Comparison of ENCODE assay signal across 21 cellular contexts in genomic region chr11:34235591-34236071, GRCh38.
DNase-seq lines count a peak whose midpoint lies in the region; FAIRE-seq and TF ChIP-seq lines count a peak whose summit lies in the region.
"Had no signal": no experiment of that assay in that cellular context is flagged by ENCODE, and none has a peak within 500 bp of the region (broad histone marks: within the 10 kb centered on the region; RNA-seq: fewer than 3 reads in every experiment).

No MANE protein-coding gene starts in this region.

- H3K27me3 Mint-ChIP-seq in activated T-cell treated with anti-CD3 and anti-CD28 coated beads, Interleukin-2, amount 50 U/mL, for 24 hours, result peaks cover 3% of the 10 kb centered on the region
- H3K27me3 Mint-ChIP-seq in astrocyte (ENCODE audit: low read depth, unreplicated experiment), result no peaks in the 10 kb centered on the region
- H3K27me3 Mint-ChIP-seq in neural progenitor cell (ENCODE audit: insufficient read depth, low read depth), result peaks cover 7% of the 10 kb centered on the region

- no peak for FAIRE-seq in astrocyte (lab: Jason Lieb, UNC)
- FAIRE-seq: colon, endothelial cell of umbilical vein, HTR-8/SVneo had no signal

- peaks cover 19% of the 10 kb centered on the region for H3F3A ChIP-seq in neural progenitor cell (ENCODE audit: low read depth)

- no peak for DNase-seq in activated T-cell treated with anti-CD3 and anti-CD28 coated beads, Interleukin-2, amount 50 U/mL, for 24 hours
- DNase-seq in activated T-cell treated with anti-CD3 and anti-CD28 coated beads, Interleukin-2, amount 50 U/mL, for 1 hour, result no peak
- DNase-seq in astrocyte (ENCODE audit: low read depth) (no peak), neural progenitor cell (ENCODE audit: low spot score) (peak; percentile 68), H7 (no peak), GM03348 (ENCODE audit: low spot score) (no peak), germinal center (ENCODE audit: low spot score) (no peak)
- DNase-seq: activated CD4-positive, alpha-beta T cell treated with anti-CD3 and anti-CD28 coated beads for 4 hours; CD8-positive, alpha-beta memory T cell; foreskin keratinocyte; HFFc6; left lung; NCI-H1436 treated with DMSO at 0.1 percent for 48 hours; NCI-H345; SIG-M5; stimulated activated CD4-positive, alpha-beta T cell treated with anti-CD3 and anti-CD28 coated beads, Interleukin-2, amount 100 ng/mL, for 24 hours; substantia nigra had no signal

- no peaks in the 10 kb centered on the region for H3K27me3 ChIP-seq in HUES6 (ENCODE audit: control insufficient read depth, insufficient read depth, low read length)
- H3K27me3 ChIP-seq in astrocyte (ENCODE audit: insufficient read depth, low read length), result no peaks in the 10 kb centered on the region
- H3K27me3 ChIP-seq in neural progenitor cell, result no peaks in the 10 kb centered on the region
- H3K27me3 ChIP-seq in H7 (ENCODE audit: control insufficient read depth, insufficient read depth, low read length), result no peaks in the 10 kb centered on the region
- H3K27me3 ChIP-seq: foreskin keratinocyte, left lung had no signal

- no peaks in the 10 kb centered on the region for H3K36me3 ChIP-seq in HUES6 (ENCODE audit: control insufficient read depth, insufficient read depth, low read length)
- H3K36me3 ChIP-seq in astrocyte (ENCODE audit: insufficient read depth, low read length), result no peaks in the 10 kb centered on the region
- no peaks in the 10 kb centered on the region for H3K36me3 ChIP-seq in neural progenitor cell
- H3K36me3 ChIP-seq in H7 (replicated peaks; ENCODE audit: control insufficient read depth, insufficient read depth, low read length), result no peaks in the 10 kb centered on the region
- H3K36me3 ChIP-seq: left lung had no signal

- H3K4me2 ChIP-seq in astrocyte (ENCODE audit: low read length) (no peak overlapping the region), neural progenitor cell (peak overlapping the region; percentile 14)

- H3K9ac ChIP-seq in HUES6 (ENCODE audit: low read length), result no peak overlapping the region
- no peak overlapping the region for H3K9ac ChIP-seq in astrocyte (ENCODE audit: low read length)
- H3K9ac ChIP-seq in neural progenitor cell, result no peak overlapping the region

- H3K27ac ChIP-seq in HUES6 (ENCODE audit: low read depth, low read length), result peak overlapping the region; percentile 52; the same call in 1 of the 2 replicates
- no peak overlapping the region for H3K27ac ChIP-seq in astrocyte (ENCODE audit: low read depth, low read length)
- H3K27ac ChIP-seq in neural progenitor cell, result no peak overlapping the region
- H3K27ac ChIP-seq: foreskin keratinocyte, left lung had no signal

- peak overlapping the region; percentile 89 for H3K27ac Mint-ChIP-seq in activated T-cell treated with anti-CD3 and anti-CD28 coated beads, Interleukin-2, amount 50 U/mL, for 24 hours
- H3K27ac Mint-ChIP-seq in astrocyte (ENCODE audit: unreplicated experiment) (peak overlapping the region; percentile 54), neural progenitor cell (peak overlapping the region; percentile 4)
- H3K27ac Mint-ChIP-seq: HFFc6 had no signal

- H3K4me3 Mint-ChIP-seq in activated T-cell treated with anti-CD3 and anti-CD28 coated beads, Interleukin-2, amount 50 U/mL, for 24 hours, result no peak overlapping the region
- H3K4me3 Mint-ChIP-seq in astrocyte (ENCODE audit: unreplicated experiment), result peak overlapping the region; percentile 18
- no peak overlapping the region for H3K4me3 Mint-ChIP-seq in neural progenitor cell
- H3K4me3 Mint-ChIP-seq: HFFc6 had no signal

- H4K20me1 ChIP-seq in astrocyte (ENCODE audit: insufficient read depth, low read length) (peaks cover 4% of the 10 kb centered on the region), neural progenitor cell (ENCODE audit: low read depth) (peaks cover 22% of the 10 kb centered on the region)

- no peaks in the 10 kb centered on the region for H3K36me3 Mint-ChIP-seq in activated T-cell treated with anti-CD3 and anti-CD28 coated beads, Interleukin-2, amount 50 U/mL, for 24 hours (ENCODE audit: low read depth)
- peaks cover 2% of the 10 kb centered on the region for H3K36me3 Mint-ChIP-seq in astrocyte (ENCODE audit: low read depth, unreplicated experiment)
- no peaks in the 10 kb centered on the region for H3K36me3 Mint-ChIP-seq in neural progenitor cell
- H3K36me3 Mint-ChIP-seq: CD8-positive, alpha-beta memory T cell had no signal

- H3K4me1 Mint-ChIP-seq in activated T-cell treated with anti-CD3 and anti-CD28 coated beads, Interleukin-2, amount 50 U/mL, for 24 hours (ENCODE audit: low read depth), result peaks cover 75% of the 10 kb centered on the region
- H3K4me1 Mint-ChIP-seq in astrocyte (ENCODE audit: low read depth, unreplicated experiment) (peaks cover 46% of the 10 kb centered on the region), neural progenitor cell (peaks cover 31% of the 10 kb centered on the region)

- H3K4me1 ChIP-seq in HUES6 (ENCODE audit: control insufficient read depth, insufficient read depth, low read length) (peaks cover 36% of the 10 kb centered on the region), astrocyte (ENCODE audit: insufficient read depth, low read length) (peaks cover 10% of the 10 kb centered on the region), neural progenitor cell (peaks cover 25% of the 10 kb centered on the region)

- TF ChIP-seq CTCF in astrocyte (IDR thresholded peaks at IDR 0.05; ENCODE audit: insufficient read depth, low read depth, low read length) (no peak), neural progenitor cell (IDR thresholded peaks at IDR 0.05) (no peak)

- no peak overlapping the region for H3K4me3 ChIP-seq in HUES6 (ENCODE audit: low read depth, low read length)
- H3K4me3 ChIP-seq in astrocyte (ENCODE audit: insufficient read depth, low read depth, low read length), result no peak overlapping the region
- no peak overlapping the region for H3K4me3 ChIP-seq in neural progenitor cell
- H3K4me3 ChIP-seq in H7 (ENCODE audit: insufficient read depth, low read depth, low read length), result no peak overlapping the region
- H3K4me3 ChIP-seq: left lung had no signal

- no peaks in the 10 kb centered on the region for H3K9me3 Mint-ChIP-seq in activated T-cell treated with anti-CD3 and anti-CD28 coated beads, Interleukin-2, amount 50 U/mL, for 24 hours
- H3K9me3 Mint-ChIP-seq in astrocyte (ENCODE audit: unreplicated experiment) (no peaks in the 10 kb centered on the region), neural progenitor cell (no peaks in the 10 kb centered on the region)
- H3K9me3 Mint-ChIP-seq: CD8-positive, alpha-beta memory T cell; HFFc6 had no signal

- H2AFZ ChIP-seq in astrocyte (ENCODE audit: low read depth, low read length) (no peak overlapping the region), neural progenitor cell (replicated peaks) (no peak overlapping the region)

- no peaks in the 10 kb centered on the region for H3K9me3 ChIP-seq in HUES6 (ENCODE audit: control insufficient read depth, insufficient read depth, low read depth, low read length)
- no peaks in the 10 kb centered on the region for H3K9me3 ChIP-seq in astrocyte (ENCODE audit: insufficient read depth, low read depth, low read length)
- no peaks in the 10 kb centered on the region for H3K9me3 ChIP-seq in neural progenitor cell (ENCODE audit: low read depth)
- H3K9me3 ChIP-seq: left lung had no signal

- no peaks in the 10 kb centered on the region for H3K79me2 ChIP-seq in astrocyte (ENCODE audit: insufficient read depth, low read length)
- H3K79me2 ChIP-seq in neural progenitor cell (ENCODE audit: low read depth), result no peaks in the 10 kb centered on the region

Comparison
In these comparisons a context has a peak if more than half of its experiments do, and no peak if none do; other contexts are left out.
1. H3K27ac Mint-ChIP-seq: peak in every context shown above with its lines; median percentile 89 in activated T-cell treated with anti-CD3 and anti-CD28 coated beads, Interleukin-2, amount 50 U/mL, for 24 hours; 54 in astrocyte; 4 in neural progenitor cell.